In the genomic region with DNA sequence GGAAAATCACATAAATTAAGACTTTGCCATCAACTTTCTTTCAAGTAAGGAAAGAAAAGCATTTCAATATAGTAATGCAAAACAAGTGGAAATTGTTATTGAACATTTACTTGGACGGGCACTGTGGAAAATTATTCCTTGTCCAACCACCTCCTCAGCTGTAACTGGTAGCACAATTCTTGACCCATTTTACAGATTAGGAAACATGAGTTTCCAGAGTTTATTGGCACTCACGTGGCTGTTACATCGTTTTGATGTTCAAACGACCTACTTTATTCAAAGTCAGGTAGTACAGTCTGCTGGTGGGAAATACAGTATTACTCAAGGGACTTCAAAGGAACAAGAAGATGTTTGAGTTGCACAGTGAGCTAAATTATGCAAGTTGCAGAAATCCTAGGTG, we compare ENCODE assay signal across 15 cellular contexts. TPM values are rescaled to one million over a fixed set of nuclear protein-coding genes. Genes with fewer than 3 reads are reported as not detected.
DNase-seq lines count a peak whose midpoint lies in the region; ATAC-seq and TF ChIP-seq lines count a peak whose summit lies in the region.
"Had no signal": no experiment of that assay in that cellular context is flagged by ENCODE, and none has a peak within 500 bp of the region (broad histone marks: within the 10 kb centered on the region; RNA-seq: fewer than 3 reads in every experiment).

No MANE protein-coding gene starts in this region.

- no peaks in the 10 kb centered on the region for H3K9me2 ChIP-seq in HCT116 (ENCODE audit: insufficient read depth)

- TF ChIP-seq CTCF in HCT116 (IDR thresholded peaks at IDR 0.05 in 2 of 3, conservative IDR thresholded peaks at IDR 0.05 in 1 of 3; ENCODE audit: borderline replicate concordance in 1 of 3, insufficient read depth in 1 of 3, low read depth in 2 of 3, low read length in 2 of 3) (no peak), endothelial cell (IDR thresholded peaks at IDR 0.05; ENCODE audit: unreplicated experiment) (no peak), sigmoid colon (IDR thresholded peaks at IDR 0.05) (no peak), endodermal cell (conservative IDR thresholded peaks at IDR 0.05) (no peak)

- peaks cover 13% of the 10 kb centered on the region for H3K4me1 Mint-ChIP-seq in activated T-cell treated with anti-CD3 and anti-CD28 coated beads, Interleukin-2, amount 50 U/mL, for 24 hours (ENCODE audit: low read depth)
- H3K4me1 Mint-ChIP-seq in endothelial cell (ENCODE audit: unreplicated experiment) (peaks cover 21% of the 10 kb centered on the region), endodermal cell (peaks cover 14% of the 10 kb centered on the region)

- POLR2A ChIA-PET in HCT116 (lab: Charles Lee) = interaction anchor here (1.0 to 1.5 kb wide), 2 partner anchors 13 to 15 kb away, joined by 3 to 8 read pairs; no protein-coding TSS in a partner anchor

- H3K27me3 ChIP-seq in HCT116 (ENCODE audit: insufficient read depth, low read length) (no peaks in the 10 kb centered on the region), sigmoid colon (no peaks in the 10 kb centered on the region), endodermal cell (ENCODE audit: control insufficient read depth, insufficient read depth, low read length, poor library complexity, severe bottlenecking) (no peaks in the 10 kb centered on the region)
- H3K27me3 ChIP-seq: upper lobe of right lung had no signal

- TF ChIP-seq RAD21 in HCT116 (IDR thresholded peaks at IDR 0.05; ENCODE audit: low read depth) = no peak

- H3K4me1 ChIP-seq in HCT116 (ENCODE audit: control insufficient read depth in 1 of 2, insufficient read depth in 2 of 2, low read length in 2 of 2) = peaks cover 11 to 14% of the 10 kb centered on the region in 2 experiments; a peak in 3 of 4 replicates
- peaks cover 0 to 30% (median 22%) of the 10 kb centered on the region in 4 donors for H3K4me1 ChIP-seq in sigmoid colon
- no peaks in the 10 kb centered on the region for H3K4me1 ChIP-seq in endodermal cell (ENCODE audit: control insufficient read depth, insufficient read depth, low read length)

- RAD21 ChIA-PET in HCT116 (lab: Charles Lee; ENCODE audit: low non-redundant PET in 1 of 2, low total read pairs in 2 of 2, uncharacterized antibody in 2 of 2, unreplicated experiment in 2 of 2) = no interaction called here

- H3K4me3 Mint-ChIP-seq in activated T-cell treated with anti-CD3 and anti-CD28 coated beads, Interleukin-2, amount 50 U/mL, for 24 hours = peak overlapping the region; percentile 82
- H3K4me3 Mint-ChIP-seq in endothelial cell (ENCODE audit: unreplicated experiment) = peak overlapping the region; percentile 76
- no peak overlapping the region for H3K4me3 Mint-ChIP-seq in endodermal cell

- DNase-seq in activated T-cell treated with anti-CD3 and anti-CD28 coated beads, Interleukin-2, amount 50 U/mL, for 24 hours = no peak
- no peak for DNase-seq in activated T-cell treated with anti-CD3 and anti-CD28 coated beads, Interleukin-2, amount 50 U/mL, for 48 hours
- DNase-seq in HCT116 (ENCODE audit: low read depth, low spot score) = no peak
- DNase-seq in endothelial cell (ENCODE audit: low spot score) = no peak
- DNase-seq in sigmoid colon = no peak
- no peak for DNase-seq in endodermal cell
- no peak for DNase-seq in NK-92 treated with Interleukin-12 subunit alpha and Interleukin-12 subunit beta, amount 100 ng/mL, for 24 hours (lab: John Stamatoyannopoulos, UW)
- DNase-seq: ACHN, activated B cell treated with CpG ODN at 0.5 μM for 24 hours, NCI-H2029, NCI-H510A had no signal

- no TSS peak for BruUV-seq in HCT116 (replicated peaks; lab: Mats Ljungman, UMichigan)

- H3K27me3 Mint-ChIP-seq in activated T-cell treated with anti-CD3 and anti-CD28 coated beads, Interleukin-2, amount 50 U/mL, for 24 hours = peaks cover 43% of the 10 kb centered on the region
- H3K27me3 Mint-ChIP-seq in endothelial cell (ENCODE audit: unreplicated experiment) (peaks cover 2% of the 10 kb centered on the region), endodermal cell (ENCODE audit: insufficient read depth) (peaks cover 1% of the 10 kb centered on the region)

- H4K20me1 ChIP-seq in HCT116 (ENCODE audit: insufficient read depth) = no peaks in the 10 kb centered on the region

- TF ChIP-seq POLR2A in HCT116 (IDR thresholded peaks at IDR 0.05; ENCODE audit: borderline replicate concordance, extremely low read depth, insufficient read depth, insufficient read length) (no peak), sigmoid colon (IDR thresholded peaks at IDR 0.05) (no peak)

- H3K9me3 Mint-ChIP-seq in activated T-cell treated with anti-CD3 and anti-CD28 coated beads, Interleukin-2, amount 50 U/mL, for 24 hours = no peaks in the 10 kb centered on the region
- H3K9me3 Mint-ChIP-seq in endothelial cell (ENCODE audit: unreplicated experiment) (no peaks in the 10 kb centered on the region), endodermal cell (no peaks in the 10 kb centered on the region)
- H3K9me3 Mint-ChIP-seq: activated B cell treated with CpG ODN at 0.5 μM for 24 hours had no signal

- H3K4me3 ChIP-seq in HCT116 (replicated peaks in 1 of 2; ENCODE audit: low read depth in 1 of 2, low read length in 2 of 2) (peak overlapping the region in 1 of 2 experiments; percentile 87; a peak in 1 of 4 replicates), sigmoid colon (no peak overlapping the region), endodermal cell (ENCODE audit: low read length) (no peak overlapping the region)

- WGBS in sigmoid colon, 2 donors = 75 to 78% methylated on average over 4 of the region's 4 CpGs
- 91 to 100% methylated on average over 3 to 4 of the region's 4 CpGs for WGBS in endodermal cell (ENCODE audit: insufficient coverage in 1 of 2, insufficient read length in 1 of 2), 2 experiments

- H3K79me2 ChIP-seq in HCT116 (ENCODE audit: insufficient read depth, low read length) = peaks cover 6% of the 10 kb centered on the region; the same call in 1 of the 2 replicates

- no peak overlapping the region for H3K27ac Mint-ChIP-seq in activated T-cell treated with anti-CD3 and anti-CD28 coated beads, Interleukin-2, amount 50 U/mL, for 24 hours
- H3K27ac Mint-ChIP-seq in endothelial cell (ENCODE audit: unreplicated experiment) = no peak overlapping the region
- H3K27ac Mint-ChIP-seq in endodermal cell = no peak overlapping the region
- H3K27ac Mint-ChIP-seq: activated B cell treated with CpG ODN at 0.5 μM for 24 hours had no signal

- no peaks in the 10 kb centered on the region for H3K36me3 ChIP-seq in HCT116 (ENCODE audit: control insufficient read depth in 1 of 2, insufficient read depth in 2 of 2, low read length in 2 of 2)
- H3K36me3 ChIP-seq in sigmoid colon = peaks cover 0 to 8% (median 3%) of the 10 kb centered on the region in 4 donors
- H3K36me3 ChIP-seq in endodermal cell (ENCODE audit: control insufficient read depth, insufficient read depth, low read length) = peaks cover 16% of the 10 kb centered on the region

- intact Hi-C loops in HCT116 (cut with micrococcal nuclease) = loop anchor here (2.0 to 10.0 kb wide), 3 partner anchors 27 to 1035 kb away; partner anchors contain the start of genes MMD and TMEM100
- intact Hi-C loops in sigmoid colon (cut with DNase I) = no loop called here

- CTCF ChIA-PET in HCT116 (lab: Charles Lee) = interaction anchor here (0.5 to 1.6 kb wide), 3 partner anchors 15 to 208 kb away, joined by 3 to 20 read pairs (median 4); no protein-coding TSS in a partner anchor

- H3K9me3 ChIP-seq in HCT116 (ENCODE audit: control insufficient read depth in 1 of 2, insufficient read depth in 1 of 2, low read depth in 1 of 2, low read length in 2 of 2) (no peaks in the 10 kb centered on the region), sigmoid colon (no peaks in the 10 kb centered on the region), endodermal cell (ENCODE audit: control insufficient read depth, low read length) (no peaks in the 10 kb centered on the region)
- H3K9me3 ChIP-seq: psoas muscle, upper lobe of right lung had no signal

- no peaks in the 10 kb centered on the region for H3K36me3 Mint-ChIP-seq in activated T-cell treated with anti-CD3 and anti-CD28 coated beads, Interleukin-2, amount 50 U/mL, for 24 hours (ENCODE audit: low read depth)
- H3K36me3 Mint-ChIP-seq in endothelial cell (ENCODE audit: low read depth, unreplicated experiment) = peaks cover 10% of the 10 kb centered on the region
- H3K36me3 Mint-ChIP-seq in endodermal cell (ENCODE audit: low read depth) = peaks cover 12% of the 10 kb centered on the region

- peak overlapping the region; percentile 75 for H2AFZ ChIP-seq in HCT116 (ENCODE audit: low read depth, low read length, poor library complexity, severe bottlenecking)

- ATAC-seq in HCT116 (no peak), GM18870 (IDR thresholded peaks at IDR 0.05; ENCODE audit: unreplicated experiment) (no peak)

- peak overlapping the region; percentile 93 for H3K4me2 ChIP-seq in HCT116 (ENCODE audit: low read length)

- H3K27ac ChIP-seq in HCT116 (ENCODE audit: low read depth, low read length) (no peak overlapping the region), sigmoid colon (peak overlapping the region in 3 of 4 donors; percentile 88 to 91 (median 88)), endodermal cell (ENCODE audit: low read depth, low read length) (no peak overlapping the region)
- H3K27ac ChIP-seq: upper lobe of right lung had no signal

- H3K9ac ChIP-seq in HCT116 (ENCODE audit: low read length) (no peak overlapping the region), endodermal cell (ENCODE audit: extremely low read depth, low read length, poor library complexity, severe bottlenecking) (no peak overlapping the region)

- no peak for TF ChIP-seq EP300 in sigmoid colon (IDR thresholded peaks at IDR 0.05)

RNA-seq across cellular contexts. Expression of gene PCTP, which starts 0.9 kb away (rescaled TPM):
- total RNA-seq in HCT116 (2021; ENCODE audit: unreplicated experiment) (16.3 TPM), endothelial cell (ENCODE audit: unreplicated experiment) (78.1 TPM), sigmoid colon (10 to 100 TPM; 20.8 to 25.0 (median 23.9) TPM), endodermal cell (10 to 100 TPM; 29.0 to 47.2 TPM)
- polyA plus RNA-seq in HCT116 (2012) = 15.7 and 17.8 TPM in 2 replicates
- polyA plus RNA-seq in sigmoid colon = 10 to 100 TPM; 28.9 to 64.7 (median 45.0) TPM
- 25.4 TPM for polyA plus RNA-seq in endodermal cell (2013, experiment 1 of 2)
- polyA plus RNA-seq in endodermal cell (2013, experiment 2 of 2) = 27.3 TPM

RNA-seq across cellular contexts. Expression of gene TMEM100, which starts 27.3 kb away (rescaled TPM):
- total RNA-seq in HCT116 (2021; ENCODE audit: unreplicated experiment) (not detected), endothelial cell (ENCODE audit: unreplicated experiment) (29.3 TPM), sigmoid colon (10 to 100 TPM in 3 of 4 donors, 1 to 10 TPM in 1; 9.0 to 25.0 (median 15.3) TPM), endodermal cell (1 to 10 TPM in 1 of 2 donors, under 1 TPM in 1; 0.71 to 4.3 TPM)
- not detected in 2 replicates for polyA plus RNA-seq in HCT116 (2012)
- 1 to 10 TPM; 2.5 to 7.1 (median 5.4) TPM for polyA plus RNA-seq in sigmoid colon
- polyA plus RNA-seq in endodermal cell (2013, experiment 1 of 2) = 7.9 TPM
- 9.2 TPM for polyA plus RNA-seq in endodermal cell (2013, experiment 2 of 2)
- total RNA-seq: activated B cell treated with CpG ODN at 0.5 μM for 24 hours, bronchial epithelial cell had no signal

Comparison
In these comparisons a context has a peak if more than half of its experiments do, and no peak if none do; other contexts are left out.
1. H3K27ac ChIP-seq: peak in sigmoid colon (3 of 4); none in HCT116 (single experiment) and endodermal cell (single experiment).